Comparison of ENCODE assay signal across 14 cellular contexts in genomic region chr9:107952773-107953172, GRCh38.
DNase-seq lines count a peak whose midpoint lies in the region; ATAC-seq lines count a peak whose summit lies in the region.
"Had no signal": no experiment of that assay in that cellular context is flagged by ENCODE, and none has a peak within 500 bp of the region (broad histone marks: within the 10 kb centered on the region; RNA-seq: fewer than 3 reads in every experiment).

No MANE protein-coding gene starts in this region.

- no peaks in the 10 kb centered on the region for H3K4me1 Mint-ChIP-seq in activated naive CD8-positive, alpha-beta T cell treated with anti-CD3 and anti-CD28 coated beads for 36 hours
- H3K4me1 Mint-ChIP-seq: H9 had no signal

- DNase-seq in COR-L47 (lab: John Stamatoyannopoulos, UW), result peak; percentile 45
- peak; percentile 10 for DNase-seq in NCI-H1105 (lab: John Stamatoyannopoulos, UW)
- DNase-seq in RPMI7951 (ENCODE audit: low read depth), result peak; percentile 13
- DNase-seq in iPS-NIHi11 (ENCODE audit: low spot score), result peak; percentile 11
- no peak for DNase-seq in activated naive CD8-positive, alpha-beta T cell treated with anti-CD3 and anti-CD28 coated beads for 36 hours
- DNase-seq: H9, MV-4-11, NCI-H2107, NCI-H226, NCI-H526 had no signal

- no peak for ATAC-seq in GM18498 (IDR thresholded peaks at IDR 0.05; ENCODE audit: unreplicated experiment)
- ATAC-seq in HG02610 (IDR thresholded peaks at IDR 0.05; ENCODE audit: unreplicated experiment), result no peak
- ATAC-seq: Right ventricle myocardium inferior had no signal

- H3K36me3 Mint-ChIP-seq in activated naive CD8-positive, alpha-beta T cell treated with anti-CD3 and anti-CD28 coated beads for 36 hours, result no peaks in the 10 kb centered on the region

- no peak overlapping the region for H3K27ac Mint-ChIP-seq in activated naive CD8-positive, alpha-beta T cell treated with anti-CD3 and anti-CD28 coated beads for 36 hours
- H3K27ac Mint-ChIP-seq: H9 had no signal

- peaks cover 7% of the 10 kb centered on the region for H3K9me3 Mint-ChIP-seq in activated naive CD8-positive, alpha-beta T cell treated with anti-CD3 and anti-CD28 coated beads for 36 hours

- H3K27me3 Mint-ChIP-seq in activated naive CD8-positive, alpha-beta T cell treated with anti-CD3 and anti-CD28 coated beads for 36 hours, result no peaks in the 10 kb centered on the region

- no peak overlapping the region for H3K4me3 Mint-ChIP-seq in activated naive CD8-positive, alpha-beta T cell treated with anti-CD3 and anti-CD28 coated beads for 36 hours
- H3K4me3 Mint-ChIP-seq: CD14-positive monocyte, H9 had no signal
